22 cellular contexts compared by ENCODE assay signal in genomic region chr5:159103086-159103485, GRCh38. TPM values are rescaled to one million over a fixed set of nuclear protein-coding genes. Genes with fewer than 3 reads are reported as not detected.
DNase-seq lines count a peak whose midpoint lies in the region; ATAC-seq and TF ChIP-seq lines count a peak whose summit lies in the region.
"Had no signal": no experiment of that assay in that cellular context is flagged by ENCODE, and none has a peak within 500 bp of the region (broad histone marks: within the 10 kb centered on the region; RNA-seq: fewer than 3 reads in every experiment).

No MANE protein-coding gene starts in this region.

- no peak overlapping the region for H2AFZ ChIP-seq in ACC112 (ENCODE audit: low read length, unreplicated experiment)
- H2AFZ ChIP-seq: parathyroid adenoma had no signal

- H3K27ac Mint-ChIP-seq in IgD-negative memory B cell (peak overlapping the region; percentile 80 to 100 (median 93)), progenitor cell of endocrine pancreas (no peak overlapping the region)
- H3K27ac Mint-ChIP-seq: activated T-helper 2 cell treated with anti-CD3 and anti-CD28 coated beads, Interferon-gamma antibody, Interleukin-2, Interleukin-4, amounts not matched to agents 10 μg/mL and 5 μg/mL and 100 μg/mL, durations not matched to agents 14 hours and 24 hours and 36 hours had no signal

- no peaks in the 10 kb centered on the region for H3K9me3 Mint-ChIP-seq in IgD-negative memory B cell
- H3K9me3 Mint-ChIP-seq in progenitor cell of endocrine pancreas (ENCODE audit: low read depth), result no peaks in the 10 kb centered on the region
- H3K9me3 Mint-ChIP-seq: activated T-helper 2 cell treated with anti-CD3 and anti-CD28 coated beads, Interferon-gamma antibody, Interleukin-2, Interleukin-4, amounts not matched to agents 10 μg/mL and 5 μg/mL and 100 μg/mL, durations not matched to agents 14 hours and 24 hours and 36 hours had no signal

- peaks cover 38 to 48% (median 41%) of the 10 kb centered on the region in 3 donors for H3K4me1 Mint-ChIP-seq in IgD-negative memory B cell
- peaks cover 24% of the 10 kb centered on the region for H3K4me1 Mint-ChIP-seq in progenitor cell of endocrine pancreas (ENCODE audit: low read depth)

- H3K4me3 Mint-ChIP-seq in IgD-negative memory B cell (peak overlapping the region; percentile 60 to 100 (median 100)), progenitor cell of endocrine pancreas (ENCODE audit: low read depth) (peak overlapping the region; percentile 12)

- no peaks in the 10 kb centered on the region for H3K27me3 ChIP-seq in ACC112 (ENCODE audit: insufficient read depth, low read length)
- peaks cover 0 to 96% (median 41%) of the 10 kb centered on the region in 4 donors for H3K27me3 ChIP-seq in esophagus muscularis mucosa
- H3K27me3 ChIP-seq in upper lobe of left lung, result peaks cover 0 to 45% (median 15%) of the 10 kb centered on the region in 4 donors

- ATAC-seq in upper lobe of left lung (ENCODE audit: low FRiP score in 2 of 2), result no peak
- ATAC-seq: A549, foreskin keratinocyte, upper lobe of right lung had no signal

- no peak overlapping the region; the same call in 1 of the 2 replicates for H3K4me3 ChIP-seq in ACC112 (ENCODE audit: low read depth, low read length)
- peak overlapping the region in 3 of 4 donors; percentile 7 to 58 (median 19) for H3K4me3 ChIP-seq in esophagus muscularis mucosa
- H3K4me3 ChIP-seq in upper lobe of left lung, result no peak overlapping the region
- H3K4me3 ChIP-seq: A549, dorsolateral prefrontal cortex, upper lobe of right lung had no signal

- peaks cover 38% of the 10 kb centered on the region for H3K79me2 ChIP-seq in ACC112 (ENCODE audit: control insufficient read depth, insufficient read depth, low read length, unreplicated experiment)
- H3K79me2 ChIP-seq: parathyroid adenoma had no signal

- H3K36me3 Mint-ChIP-seq in IgD-negative memory B cell, result no peaks in the 10 kb centered on the region
- H3K36me3 Mint-ChIP-seq in progenitor cell of endocrine pancreas (ENCODE audit: insufficient read depth), result no peaks in the 10 kb centered on the region

- no peak for TF ChIP-seq CTCF in esophagus muscularis mucosa (IDR thresholded peaks at IDR 0.05)
- TF ChIP-seq CTCF in progenitor cell of endocrine pancreas (IDR thresholded peaks at IDR 0.05; ENCODE audit: unreplicated experiment), result no peak
- no peak for TF ChIP-seq CTCF in upper lobe of left lung (IDR thresholded peaks at IDR 0.05)

- intact Hi-C loops in esophagus muscularis mucosa (cut with DNase I), result no loop called here

- TF ChIP-seq EP300 in esophagus muscularis mucosa (IDR thresholded peaks at IDR 0.05) (no peak), upper lobe of left lung (IDR thresholded peaks at IDR 0.05) (no peak)

- H3K27me3 Mint-ChIP-seq in IgD-negative memory B cell, result no peaks in the 10 kb centered on the region
- H3K27me3 Mint-ChIP-seq in progenitor cell of endocrine pancreas, result peaks cover 92% of the 10 kb centered on the region

- no peak for TF ChIP-seq POLR2A in esophagus muscularis mucosa (IDR thresholded peaks at IDR 0.05; ENCODE audit: low read depth)
- TF ChIP-seq POLR2A in upper lobe of left lung (IDR thresholded peaks at IDR 0.05), result no peak

- H3K27ac ChIP-seq in ACC112 (ENCODE audit: low read depth, low read length), result peak overlapping the region; percentile 15; the same call in 1 of the 2 replicates
- H3K27ac ChIP-seq in esophagus muscularis mucosa (replicated peaks in 1 of 4), result peak overlapping the region in 3 of 4 donors; percentile 11 to 82 (median 58)
- H3K27ac ChIP-seq in upper lobe of left lung, result no peak overlapping the region
- H3K27ac ChIP-seq: A549, foreskin keratinocyte, parathyroid adenoma, upper lobe of right lung had no signal

- H3K4me1 ChIP-seq in ACC112 (ENCODE audit: control insufficient read depth, insufficient read depth, low read length, unreplicated experiment), result peaks cover 20% of the 10 kb centered on the region
- peaks cover 7 to 66% (median 55%) of the 10 kb centered on the region in 4 donors for H3K4me1 ChIP-seq in esophagus muscularis mucosa
- peaks cover 26 to 56% (median 33%) of the 10 kb centered on the region in 4 donors for H3K4me1 ChIP-seq in upper lobe of left lung
- H3K4me1 ChIP-seq: foreskin keratinocyte, parathyroid adenoma had no signal

- H3K36me3 ChIP-seq in ACC112 (ENCODE audit: insufficient read depth, low read length) (no peaks in the 10 kb centered on the region), esophagus muscularis mucosa (no peaks in the 10 kb centered on the region), upper lobe of left lung (no peaks in the 10 kb centered on the region)
- H3K36me3 ChIP-seq: upper lobe of right lung had no signal

- DNase-seq in esophagus muscularis mucosa (ENCODE audit: extremely low spot score) (no peak), progenitor cell of endocrine pancreas (ENCODE audit: low spot score, unreplicated experiment) (no peak), NCI-H1105 (lab: John Stamatoyannopoulos, UW) (no peak), upper lobe of left lung (no peak)
- DNase-seq in stimulated activated naive CD4-positive, alpha-beta T cell treated with Interleukin-2 at 50 U/mL for 16 hours (lab: John Stamatoyannopoulos, UW), result no peak
- DNase-seq in stimulated activated CD4-positive, alpha-beta T cell treated with anti-CD3 and anti-CD28 coated beads, Interleukin-2, amount 100 ng/mL, for 48 hours, result no peak
- DNase-seq: activated CD4-positive, alpha-beta T cell treated with anti-CD3 and anti-CD28 coated beads for 4 hours; amniotic stem cell; dorsolateral prefrontal cortex; foreskin keratinocyte; GDM1; MM.1S; NCI-H226; NCI-H82; SIG-M5; T-helper 1 cell; upper lobe of right lung had no signal

- H3K9me3 ChIP-seq in esophagus muscularis mucosa, result no peaks in the 10 kb centered on the region
- no peaks in the 10 kb centered on the region for H3K9me3 ChIP-seq in upper lobe of left lung
- H3K9me3 ChIP-seq: A549, upper lobe of right lung had no signal

RNA-seq across cellular contexts. Expression of gene EBF1, which starts 3.4 kb away (rescaled TPM):
- 47.0 TPM for polyA plus RNA-seq in IgD-negative memory B cell
- total RNA-seq in esophagus muscularis mucosa (10 to 100 TPM; 15.8 to 26.7 (median 21.6) TPM), progenitor cell of endocrine pancreas (0.38 and 0.67 TPM in 2 replicates), upper lobe of left lung (10 to 100 TPM in 1 of 6 donors, 1 to 10 TPM in 5; 3.2 to 13.6 (median 5.3) TPM)
- total RNA-seq: foreskin keratinocyte had no signal
- polyA plus RNA-seq: foreskin keratinocyte had no signal

Comparison
In these comparisons a context has a peak if more than half of its experiments do, and no peak if none do; other contexts are left out.
1. H3K27ac ChIP-seq: peak in ACC112 (single experiment) and esophagus muscularis mucosa (3 of 4); none in upper lobe of left lung (0 of 4).
2. H3K4me3 ChIP-seq: peak in esophagus muscularis mucosa (3 of 4); none in ACC112 (single experiment) and upper lobe of left lung (0 of 4).